Comparison of ENCODE assay signal across 1 cellular context in the genomic region with DNA sequence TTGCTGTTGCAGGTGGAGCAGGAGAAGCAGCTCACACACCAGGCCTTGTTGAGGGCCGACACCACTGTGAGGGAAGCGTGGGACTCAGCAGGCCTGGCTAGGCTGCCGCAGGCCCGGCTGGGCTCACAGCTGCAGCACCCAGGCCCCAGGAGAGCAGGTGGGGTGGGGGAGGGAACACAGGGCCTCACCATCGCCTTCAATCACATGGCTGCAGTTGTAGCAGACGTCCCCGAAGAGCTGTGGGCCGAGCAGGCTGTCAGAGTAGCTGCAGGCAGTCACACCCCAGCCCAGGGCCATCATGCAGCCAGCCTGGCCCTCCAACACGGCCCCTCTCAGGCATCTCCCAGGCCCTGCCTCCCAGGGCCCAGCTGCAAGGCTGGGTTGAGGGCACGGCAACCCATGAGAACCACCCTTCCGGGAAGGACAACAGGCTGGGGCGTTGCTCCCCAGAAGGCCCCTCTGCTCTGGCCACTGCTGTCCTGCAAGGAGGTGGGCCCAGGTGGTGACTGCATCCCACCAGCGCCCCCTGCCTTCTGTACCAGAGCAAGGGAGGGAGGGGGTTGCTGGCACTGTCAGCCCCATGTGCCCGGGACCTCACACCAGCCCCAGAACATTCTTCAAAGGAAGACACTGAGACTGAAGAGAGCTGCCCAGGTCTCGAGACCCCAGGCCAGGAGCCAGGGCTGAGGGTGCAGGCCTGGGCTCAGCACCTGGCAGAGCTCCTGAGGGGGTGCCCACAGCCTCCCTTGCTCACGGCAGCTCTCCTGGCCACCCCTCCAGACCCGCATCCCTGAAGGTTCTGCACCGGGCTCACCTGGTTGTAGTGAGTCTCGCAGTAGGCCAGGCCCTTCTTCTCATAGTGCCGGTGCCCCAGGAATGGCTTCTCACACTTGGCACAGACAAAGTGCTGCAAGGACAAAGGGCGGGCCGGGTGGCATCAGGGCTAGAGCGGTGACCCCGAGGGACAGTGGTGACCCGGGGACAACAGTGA.
TF ChIP-seq lines count a peak whose summit lies in the region.

No MANE protein-coding gene starts in this region.

TF ChIP-seq in HepG2, 621 proteins besides CTCF, POLR2A, EP300 and RAD21 (continued from another document):
- TF ChIP-seq ZSCAN25 (CRISPR knock-in tag; IDR thresholded peaks at IDR 0.05) (no peak), TBX2 (CRISPR knock-in tag; IDR thresholded peaks at IDR 0.05; ENCODE audit: borderline replicate concordance) (peak; percentile 49; the same call in 1 of the 2 replicates), ZNF879 (CRISPR knock-in tag; IDR thresholded peaks at IDR 0.05) (no peak), PCBP1 (IDR thresholded peaks at IDR 0.05; ENCODE audit: borderline replicate concordance, low read depth, low read length) (0 out of 2 replicates have a peak, but pooled peaks have one; percentile 13), ZNF710 (CRISPR knock-in tag; IDR thresholded peaks at IDR 0.05; ENCODE audit: borderline replicate concordance) (no peak; the same call in 1 of the 2 replicates), ZNF383 (CRISPR knock-in tag; IDR thresholded peaks at IDR 0.05; ENCODE audit: borderline replicate concordance) (no peak), HDAC6 (IDR thresholded peaks at IDR 0.05; ENCODE audit: low read depth, low read length) (no peak), CBFB (CRISPR knock-in tag; IDR thresholded peaks at IDR 0.05) (peak; percentile 56; the same call in 1 of the 2 replicates), DNMT3B (CRISPR knock-in tag; conservative IDR thresholded peaks at IDR 0.05) (no peak), ZNF576 (CRISPR knock-in tag; IDR thresholded peaks at IDR 0.05) (no peak; the same call in 1 of the 2 replicates), ZBTB20 (CRISPR knock-in tag; IDR thresholded peaks at IDR 0.05; ENCODE audit: borderline replicate concordance, low read depth) (no peak), ZSCAN9 (CRISPR knock-in tag; IDR thresholded peaks at IDR 0.05; ENCODE audit: borderline replicate concordance) (no peak), MEF2D (CRISPR knock-in tag; IDR thresholded peaks at IDR 0.05) (peak; percentile 53), HDAC1 (CRISPR knock-in tag; IDR thresholded peaks at IDR 0.05) (peak; percentile 65), ZNF292 (CRISPR knock-in tag; IDR thresholded peaks at IDR 0.05; ENCODE audit: borderline replicate concordance, low read depth) (peak; percentile 68), ZNF614 (CRISPR knock-in tag; IDR thresholded peaks at IDR 0.05; ENCODE audit: borderline replicate concordance) (no peak), ZFP36L2 (CRISPR knock-in tag; IDR thresholded peaks at IDR 0.05) (no peak), SALL1 (CRISPR knock-in tag; IDR thresholded peaks at IDR 0.05) (peak; percentile 63), ZFY (CRISPR knock-in tag; IDR thresholded peaks at IDR 0.05) (peak; percentile 74), CHCHD3 (CRISPR knock-in tag; IDR thresholded peaks at IDR 0.05) (peak; percentile 75; the same call in 1 of the 2 replicates), FLYWCH1 (CRISPR knock-in tag; IDR thresholded peaks at IDR 0.05) (no peak), ISL2 (CRISPR knock-in tag; IDR thresholded peaks at IDR 0.05) (no peak), ZSCAN29 (CRISPR knock-in tag; conservative IDR thresholded peaks at IDR 0.05) (no peak), ZNF7 (CRISPR knock-in tag; IDR thresholded peaks at IDR 0.05) (no peak), SIN3A (IDR thresholded peaks at IDR 0.05; ENCODE audit: borderline replicate concordance, low read depth, low read length) (no peak), ZNF772 (CRISPR knock-in tag; IDR thresholded peaks at IDR 0.05) (no peak), TBP (CRISPR knock-in tag; IDR thresholded peaks at IDR 0.05) (no peak), ZNF234 (CRISPR knock-in tag; conservative IDR thresholded peaks at IDR 0.05) (no peak), HOXA9 (CRISPR knock-in tag; IDR thresholded peaks at IDR 0.05; ENCODE audit: borderline replicate concordance) (no peak), SRF (IDR thresholded peaks at IDR 0.05; ENCODE audit: low read depth, low read length) (no peak), PAF1 (CRISPR knock-in tag; IDR thresholded peaks at IDR 0.05) (no peak), SOX6 (IDR thresholded peaks at IDR 0.05) (no peak), SOX6 (CRISPR knock-in tag; IDR thresholded peaks at IDR 0.05) (no peak), RBAK (CRISPR knock-in tag; IDR thresholded peaks at IDR 0.05) (no peak; the same call in 1 of the 2 replicates), SP140L (CRISPR knock-in tag; IDR thresholded peaks at IDR 0.05; ENCODE audit: borderline replicate concordance) (no peak), CBX2 (IDR thresholded peaks at IDR 0.05; ENCODE audit: low read depth, low read length) (no peak), CBX2 (CRISPR knock-in tag; IDR thresholded peaks at IDR 0.05; ENCODE audit: low read depth) (peak; percentile 80; the same call in 1 of the 2 replicates), FOXA1 (IDR thresholded peaks at IDR 0.05) (no peak), FOXA1 (CRISPR knock-in tag; IDR thresholded peaks at IDR 0.05) (0 out of 2 replicates have a peak, but pooled peaks have one; percentile 3), CENPX (CRISPR knock-in tag; IDR thresholded peaks at IDR 0.05) (no peak)
- TF ChIP-seq, protein P1, sequence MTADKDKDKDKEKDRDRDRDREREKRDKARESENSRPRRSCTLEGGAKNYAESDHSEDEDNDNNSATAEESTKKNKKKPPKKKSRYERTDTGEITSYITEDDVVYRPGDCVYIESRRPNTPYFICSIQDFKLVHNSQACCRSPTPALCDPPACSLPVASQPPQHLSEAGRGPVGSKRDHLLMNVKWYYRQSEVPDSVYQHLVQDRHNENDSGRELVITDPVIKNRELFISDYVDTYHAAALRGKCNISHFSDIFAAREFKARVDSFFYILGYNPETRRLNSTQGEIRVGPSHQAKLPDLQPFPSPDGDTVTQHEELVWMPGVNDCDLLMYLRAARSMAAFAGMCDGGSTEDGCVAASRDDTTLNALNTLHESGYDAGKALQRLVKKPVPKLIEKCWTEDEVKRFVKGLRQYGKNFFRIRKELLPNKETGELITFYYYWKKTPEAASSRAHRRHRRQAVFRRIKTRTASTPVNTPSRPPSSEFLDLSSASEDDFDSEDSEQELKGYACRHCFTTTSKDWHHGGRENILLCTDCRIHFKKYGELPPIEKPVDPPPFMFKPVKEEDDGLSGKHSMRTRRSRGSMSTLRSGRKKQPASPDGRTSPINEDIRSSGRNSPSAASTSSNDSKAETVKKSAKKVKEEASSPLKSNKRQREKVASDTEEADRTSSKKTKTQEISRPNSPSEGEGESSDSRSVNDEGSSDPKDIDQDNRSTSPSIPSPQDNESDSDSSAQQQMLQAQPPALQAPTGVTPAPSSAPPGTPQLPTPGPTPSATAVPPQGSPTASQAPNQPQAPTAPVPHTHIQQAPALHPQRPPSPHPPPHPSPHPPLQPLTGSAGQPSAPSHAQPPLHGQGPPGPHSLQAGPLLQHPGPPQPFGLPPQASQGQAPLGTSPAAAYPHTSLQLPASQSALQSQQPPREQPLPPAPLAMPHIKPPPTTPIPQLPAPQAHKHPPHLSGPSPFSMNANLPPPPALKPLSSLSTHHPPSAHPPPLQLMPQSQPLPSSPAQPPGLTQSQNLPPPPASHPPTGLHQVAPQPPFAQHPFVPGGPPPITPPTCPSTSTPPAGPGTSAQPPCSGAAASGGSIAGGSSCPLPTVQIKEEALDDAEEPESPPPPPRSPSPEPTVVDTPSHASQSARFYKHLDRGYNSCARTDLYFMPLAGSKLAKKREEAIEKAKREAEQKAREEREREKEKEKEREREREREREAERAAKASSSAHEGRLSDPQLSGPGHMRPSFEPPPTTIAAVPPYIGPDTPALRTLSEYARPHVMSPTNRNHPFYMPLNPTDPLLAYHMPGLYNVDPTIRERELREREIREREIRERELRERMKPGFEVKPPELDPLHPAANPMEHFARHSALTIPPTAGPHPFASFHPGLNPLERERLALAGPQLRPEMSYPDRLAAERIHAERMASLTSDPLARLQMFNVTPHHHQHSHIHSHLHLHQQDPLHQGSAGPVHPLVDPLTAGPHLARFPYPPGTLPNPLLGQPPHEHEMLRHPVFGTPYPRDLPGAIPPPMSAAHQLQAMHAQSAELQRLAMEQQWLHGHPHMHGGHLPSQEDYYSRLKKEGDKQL (CRISPR knock-in tag; IDR thresholded peaks at IDR 0.05; ENCODE audit: low read depth): no peak
- TF ChIP-seq, protein P2, sequence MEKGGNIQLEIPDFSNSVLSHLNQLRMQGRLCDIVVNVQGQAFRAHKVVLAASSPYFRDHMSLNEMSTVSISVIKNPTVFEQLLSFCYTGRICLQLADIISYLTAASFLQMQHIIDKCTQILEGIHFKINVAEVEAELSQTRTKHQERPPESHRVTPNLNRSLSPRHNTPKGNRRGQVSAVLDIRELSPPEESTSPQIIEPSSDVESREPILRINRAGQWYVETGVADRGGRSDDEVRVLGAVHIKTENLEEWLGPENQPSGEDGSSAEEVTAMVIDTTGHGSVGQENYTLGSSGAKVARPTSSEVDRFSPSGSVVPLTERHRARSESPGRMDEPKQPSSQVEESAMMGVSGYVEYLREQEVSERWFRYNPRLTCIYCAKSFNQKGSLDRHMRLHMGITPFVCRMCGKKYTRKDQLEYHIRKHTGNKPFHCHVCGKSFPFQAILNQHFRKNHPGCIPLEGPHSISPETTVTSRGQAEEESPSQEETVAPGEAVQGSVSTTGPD (CRISPR knock-in tag; IDR thresholded peaks at IDR 0.05): no peak
- TF ChIP-seq, protein P3, sequence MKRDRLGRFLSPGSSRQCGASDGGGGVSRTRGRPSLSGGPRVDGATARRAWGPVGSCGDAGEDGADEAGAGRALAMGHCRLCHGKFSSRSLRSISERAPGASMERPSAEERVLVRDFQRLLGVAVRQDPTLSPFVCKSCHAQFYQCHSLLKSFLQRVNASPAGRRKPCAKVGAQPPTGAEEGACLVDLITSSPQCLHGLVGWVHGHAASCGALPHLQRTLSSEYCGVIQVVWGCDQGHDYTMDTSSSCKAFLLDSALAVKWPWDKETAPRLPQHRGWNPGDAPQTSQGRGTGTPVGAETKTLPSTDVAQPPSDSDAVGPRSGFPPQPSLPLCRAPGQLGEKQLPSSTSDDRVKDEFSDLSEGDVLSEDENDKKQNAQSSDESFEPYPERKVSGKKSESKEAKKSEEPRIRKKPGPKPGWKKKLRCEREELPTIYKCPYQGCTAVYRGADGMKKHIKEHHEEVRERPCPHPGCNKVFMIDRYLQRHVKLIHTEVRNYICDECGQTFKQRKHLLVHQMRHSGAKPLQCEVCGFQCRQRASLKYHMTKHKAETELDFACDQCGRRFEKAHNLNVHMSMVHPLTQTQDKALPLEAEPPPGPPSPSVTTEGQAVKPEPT (CRISPR knock-in tag; IDR thresholded peaks at IDR 0.05; ENCODE audit: low read depth): no peak
- TF ChIP-seq, protein P4, sequence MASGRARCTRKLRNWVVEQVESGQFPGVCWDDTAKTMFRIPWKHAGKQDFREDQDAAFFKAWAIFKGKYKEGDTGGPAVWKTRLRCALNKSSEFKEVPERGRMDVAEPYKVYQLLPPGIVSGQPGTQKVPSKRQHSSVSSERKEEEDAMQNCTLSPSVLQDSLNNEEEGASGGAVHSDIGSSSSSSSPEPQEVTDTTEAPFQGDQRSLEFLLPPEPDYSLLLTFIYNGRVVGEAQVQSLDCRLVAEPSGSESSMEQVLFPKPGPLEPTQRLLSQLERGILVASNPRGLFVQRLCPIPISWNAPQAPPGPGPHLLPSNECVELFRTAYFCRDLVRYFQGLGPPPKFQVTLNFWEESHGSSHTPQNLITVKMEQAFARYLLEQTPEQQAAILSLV (CRISPR knock-in tag; IDR thresholded peaks at IDR 0.05; ENCODE audit: borderline replicate concordance): peak; percentile 7; the same call in 1 of the 2 replicates
TF ChIP-seq in HepG2: peak in this region for 90.
